ENCODE assay signal across 10 cellular contexts in genomic region chr2:219484343-219485200, GRCh38. TPM values are rescaled to one million over a fixed set of nuclear protein-coding genes. Genes with fewer than 3 reads are reported as not detected.
DNase-seq lines count a peak whose midpoint lies in the region; ATAC-seq and TF ChIP-seq lines count a peak whose summit lies in the region.
"Had no signal": no experiment of that assay in that cellular context is flagged by ENCODE, and none has a peak within 500 bp of the region (broad histone marks: within the 10 kb centered on the region; RNA-seq: fewer than 3 reads in every experiment).

No MANE protein-coding gene starts in this region.

- H3K27ac ChIP-seq in CD4-positive, CD25-positive, alpha-beta regulatory T cell (ENCODE audit: insufficient read depth, low read length, poor library complexity, severe bottlenecking), result no peak overlapping the region
- H3K27ac ChIP-seq in neural cell (ENCODE audit: low read length), result no peak overlapping the region

- H3K79me2 ChIP-seq in neural cell (replicated peaks; ENCODE audit: insufficient read depth, low read length), result no peaks in the 10 kb centered on the region

- TF ChIP-seq CTCF in fibroblast of villous mesenchyme (IDR thresholded peaks at IDR 0.05; ENCODE audit: insufficient read depth, low read depth, low read length), result no peak
- TF ChIP-seq CTCF in neural cell (IDR thresholded peaks at IDR 0.05; ENCODE audit: poor library complexity, severe bottlenecking), result no peak

- no peak overlapping the region for H3K4me3 ChIP-seq in CD4-positive, CD25-positive, alpha-beta regulatory T cell (ENCODE audit: low read depth, low read length)
- H3K4me3 ChIP-seq in fibroblast of villous mesenchyme (ENCODE audit: low read depth, low read length) (peak overlapping the region; percentile 15), neural cell (ENCODE audit: low read length) (peak overlapping the region; percentile 53)

- no peak overlapping the region for H3K4me2 ChIP-seq in neural cell (ENCODE audit: low read length)

- ATAC-seq in CD4-positive, CD25-positive, alpha-beta regulatory T cell (ENCODE audit: low read depth in 2 of 2), result peak; percentile 14 to 35

- no peaks in the 10 kb centered on the region for H3K9me3 Mint-ChIP-seq in CD4-positive, CD25-positive, alpha-beta regulatory T cell

- no peaks in the 10 kb centered on the region for H4K20me1 ChIP-seq in neural cell (ENCODE audit: insufficient read depth)

- H3K27ac Mint-ChIP-seq in CD4-positive, CD25-positive, alpha-beta regulatory T cell, result no peak overlapping the region

- peaks cover 4% of the 10 kb centered on the region for H3K27me3 ChIP-seq in CD4-positive, CD25-positive, alpha-beta regulatory T cell (ENCODE audit: control insufficient read depth, insufficient read depth, low read length)
- H3K27me3 ChIP-seq in neural cell (ENCODE audit: insufficient read depth, low read depth, low read length), result peaks cover 56% of the 10 kb centered on the region

- H3K9ac ChIP-seq in neural cell (ENCODE audit: low read length), result no peak overlapping the region

- TF ChIP-seq RAD21 in neural cell (conservative IDR thresholded peaks at IDR 0.05), result no peak

- H3F3A ChIP-seq in neural cell (ENCODE audit: insufficient read depth, low read length, poor library complexity, severe bottlenecking), result no peaks in the 10 kb centered on the region

- peaks cover 0 to 8% (median 3%) of the 10 kb centered on the region in 4 donors for H3K4me1 Mint-ChIP-seq in CD4-positive, CD25-positive, alpha-beta regulatory T cell

- DNase-seq in CD4-positive, CD25-positive, alpha-beta regulatory T cell, result no peak
- DNase-seq in NCI-H345 treated with DMSO at 0.1 percent for 48 hours (lab: John Stamatoyannopoulos, UW; ENCODE audit: unreplicated experiment) (peak; percentile 14), fibroblast of villous mesenchyme (ENCODE audit: low read depth) (no peak), RPMI8226 (no peak), NCI-H226 (no peak), NCI-H524 (lab: John Stamatoyannopoulos, UW) (no peak), NCI-H2107 (lab: John Stamatoyannopoulos, UW) (no peak)
- DNase-seq: NCI-H2081 treated with DMSO at 0.1 percent for 48 hours had no signal

- TF ChIP-seq EP300 in neural cell (conservative IDR thresholded peaks at IDR 0.05; ENCODE audit: poor library complexity, severe bottlenecking), result no peak

- H3K27me3 Mint-ChIP-seq in CD4-positive, CD25-positive, alpha-beta regulatory T cell, result peaks cover 59% of the 10 kb centered on the region

- no peaks in the 10 kb centered on the region for H3K36me3 ChIP-seq in CD4-positive, CD25-positive, alpha-beta regulatory T cell (ENCODE audit: control insufficient read depth, insufficient read depth, low read length)
- H3K36me3 ChIP-seq in neural cell (ENCODE audit: insufficient read depth, low read length), result no peaks in the 10 kb centered on the region

- no peaks in the 10 kb centered on the region for H3K36me3 Mint-ChIP-seq in CD4-positive, CD25-positive, alpha-beta regulatory T cell

- no peak overlapping the region for H2AFZ ChIP-seq in neural cell (ENCODE audit: low read depth, low read length)

- H3K9me2 ChIP-seq in neural cell (ENCODE audit: insufficient read depth, low read length), result no peaks in the 10 kb centered on the region

- H3K4me3 Mint-ChIP-seq in CD4-positive, CD25-positive, alpha-beta regulatory T cell, result peak overlapping the region in 3 of 4 donors; percentile 21 to 78 (median 67)

- no peaks in the 10 kb centered on the region for H3K9me3 ChIP-seq in CD4-positive, CD25-positive, alpha-beta regulatory T cell (ENCODE audit: control insufficient read depth in 2 of 2, low read length in 2 of 2)
- no peaks in the 10 kb centered on the region for H3K9me3 ChIP-seq in neural cell (ENCODE audit: low read length)

- H3K4me1 ChIP-seq in CD4-positive, CD25-positive, alpha-beta regulatory T cell (ENCODE audit: control insufficient read depth, insufficient read depth, low read length, poor library complexity, severe bottlenecking), result peaks cover 15% of the 10 kb centered on the region

TF ChIP-seq in neural cell, 6 proteins besides CTCF, POLR2A, EP300 and RAD21:
- TF ChIP-seq EZH2 (IDR thresholded peaks at IDR 0.05; ENCODE audit: borderline replicate concordance, insufficient read depth, low read length, poor library complexity, severe bottlenecking), result peak; percentile 56
- TF ChIP-seq SMC3 (conservative IDR thresholded peaks at IDR 0.05; ENCODE audit: poor library complexity), result no peak
TF ChIP-seq in neural cell: peak in this region for 1.

RNA-seq across cellular contexts. Expression of gene GMPPA, which starts 14.1 kb away (rescaled TPM):
- total RNA-seq in CD4-positive, CD25-positive, alpha-beta regulatory T cell, result 25.9 TPM
- 10 to 100 TPM; 17.2 to 35.1 (median 25.1) TPM for polyA plus RNA-seq in CD4-positive, CD25-positive, alpha-beta regulatory T cell
- 60.9 and 65.1 TPM in 2 replicates for total RNA-seq in fibroblast of villous mesenchyme
- 16.9 and 20.4 TPM in 2 replicates for polyA plus RNA-seq in neural cell
- polyA minus RNA-seq in neural cell, result 9.4 and 14.9 TPM in 2 replicates

RNA-seq across cellular contexts. Expression of gene ASIC4, which starts 29.7 kb away (rescaled TPM):
- total RNA-seq in CD4-positive, CD25-positive, alpha-beta regulatory T cell, result 0.12 TPM
- not detected for polyA plus RNA-seq in CD4-positive, CD25-positive, alpha-beta regulatory T cell
- total RNA-seq in fibroblast of villous mesenchyme, result under 0.01 TPM in 1 of 2 replicates, not detected in the other
- 2.7 and 8.9 TPM in 2 replicates for polyA plus RNA-seq in neural cell
- 1.9 and 2.9 TPM in 2 replicates for polyA minus RNA-seq in neural cell
- total RNA-seq: kidney epithelial cell had no signal

RNA-seq across cellular contexts. Expression of gene SPEG, which starts 49.9 kb away (rescaled TPM):
- total RNA-seq in CD4-positive, CD25-positive, alpha-beta regulatory T cell, result 4.1 TPM
- under 1 TPM in 1 of 4 donors, not detected in 3; 0.20 TPM for polyA plus RNA-seq in CD4-positive, CD25-positive, alpha-beta regulatory T cell
- 46.7 and 48.8 TPM in 2 replicates for total RNA-seq in fibroblast of villous mesenchyme
- polyA plus RNA-seq in neural cell, result 58.3 and 87.6 TPM in 2 replicates
- 24.7 and 28.7 TPM in 2 replicates for polyA minus RNA-seq in neural cell

RNA-seq across cellular contexts. Expression of gene CHPF, which starts 59.0 kb away (rescaled TPM):
- total RNA-seq in CD4-positive, CD25-positive, alpha-beta regulatory T cell, result 4.5 TPM
- polyA plus RNA-seq in CD4-positive, CD25-positive, alpha-beta regulatory T cell, result 1 to 10 TPM; 3.0 to 6.6 (median 4.4) TPM
- total RNA-seq in fibroblast of villous mesenchyme, result 196 and 201 TPM in 2 replicates
- 24.3 and 28.6 TPM in 2 replicates for polyA plus RNA-seq in neural cell
- polyA minus RNA-seq in neural cell, result 35.1 and 42.4 TPM in 2 replicates

RNA-seq across cellular contexts. Expression of gene TMEM198, which starts 59.3 kb away (rescaled TPM):
- 0.62 TPM for total RNA-seq in CD4-positive, CD25-positive, alpha-beta regulatory T cell
- not detected for polyA plus RNA-seq in CD4-positive, CD25-positive, alpha-beta regulatory T cell
- 2.6 and 2.9 TPM in 2 replicates for total RNA-seq in fibroblast of villous mesenchyme
- 39.3 and 44.0 TPM in 2 replicates for polyA plus RNA-seq in neural cell
- 39.7 and 50.9 TPM in 2 replicates for polyA minus RNA-seq in neural cell
